ENCODE assay signal across 28 cellular contexts in genomic region chr4:128440923-128441322, GRCh38.
"Had no signal": no experiment of that assay in that cellular context is flagged by ENCODE, and none has a peak within 500 bp of the region (broad histone marks: within the 10 kb centered on the region; RNA-seq: fewer than 3 reads in every experiment).

No MANE protein-coding gene starts in this region.

- DNase-seq: colonic mucosa; cortex of kidney; dermis blood vessel endothelial cell; dorsolateral prefrontal cortex; effector CD4-positive, alpha-beta T cell; effector CD8-positive, alpha-beta T cell; effector memory CD4-positive, alpha-beta T cell; effector memory CD8-positive, alpha-beta T cell; endodermal cell; erythroblast; esophagus squamous epithelium; foreskin fibroblast; foreskin keratinocyte; foreskin melanocyte; gastrocnemius medialis; glutamatergic neuron; head of caudate nucleus; heart left ventricle; heart right ventricle had no signal

- H3K9me3 ChIP-seq: colonic mucosa had no signal

- H3K27ac ChIP-seq: colonic mucosa, coronary artery, dorsolateral prefrontal cortex, epithelial cell of prostate, esophagus muscularis mucosa, esophagus squamous epithelium, foreskin keratinocyte, gastrocnemius medialis, gastroesophageal sphincter, heart left ventricle, heart right ventricle had no signal

- H3K4me3 ChIP-seq: colonic mucosa, coronary artery, dorsolateral prefrontal cortex, esophagus muscularis mucosa, esophagus squamous epithelium, gastrocnemius medialis, gastroesophageal sphincter, heart left ventricle, heart right ventricle had no signal

- H3K4me1 ChIP-seq: colonic mucosa, esophagus muscularis mucosa, esophagus squamous epithelium, foreskin keratinocyte, gastrocnemius medialis, gastroesophageal sphincter, heart left ventricle, heart right ventricle had no signal

- ATAC-seq: effector memory CD8-positive, alpha-beta T cell; esophagus mucosa; foreskin keratinocyte; gastrocnemius medialis; gastroesophageal sphincter; heart left ventricle; heart right ventricle had no signal

- H3K27me3 ChIP-seq: colonic mucosa, dorsolateral prefrontal cortex, esophagus muscularis mucosa, esophagus squamous epithelium, foreskin keratinocyte, gastrocnemius medialis, gastroesophageal sphincter, heart left ventricle, heart right ventricle had no signal

- H3K36me3 ChIP-seq: colonic mucosa, esophagus muscularis mucosa, gastrocnemius medialis, gastroesophageal sphincter, heart left ventricle, heart right ventricle had no signal

- FAIRE-seq: colon, endometrium, endothelial cell of umbilical vein, frontal cortex had no signal
